ENCODE assay signal across 18 cellular contexts in genomic region chr3:177982034-177982433, GRCh38.
A peak's percentile ranks its signal among the peaks of the same experiment; 100 is the strongest.
DNase-seq lines count a peak whose midpoint lies in the region; ATAC-seq, FAIRE-seq and TF ChIP-seq lines count a peak whose summit lies in the region.
"Had no signal": no experiment of that assay in that cellular context is flagged by ENCODE, and none has a peak within 500 bp of the region (broad histone marks: within the 10 kb centered on the region; RNA-seq: fewer than 3 reads in every experiment).

No MANE protein-coding gene starts in this region.

- FAIRE-seq in bronchial epithelial cell (lab: Jason Lieb, UNC) (no peak), D721Med (lab: Jason Lieb, UNC) (no peak)
- FAIRE-seq: keratinocyte, urothelium cell line had no signal

- dilution Hi-C loops in mammary epithelial cell (cut with HindIII; ENCODE audit: low sequenced_read_pairs) = no loop called here

- H3K9me3 Mint-ChIP-seq in MCF 10A (ENCODE audit: unreplicated experiment) = peaks cover 7% of the 10 kb centered on the region
- H3K9me3 Mint-ChIP-seq: endodermal cell had no signal

- no peak for TF ChIP-seq CTCF in mammary epithelial cell (conservative IDR thresholded peaks at IDR 0.05 in 1 of 2, IDR thresholded peaks at IDR 0.05 in 1 of 2; ENCODE audit: extremely low read depth in 1 of 2, insufficient read depth in 1 of 2, low read depth in 1 of 2, low read length in 2 of 2)
- no peak for TF ChIP-seq CTCF in MCF 10A (IDR thresholded peaks at IDR 0.05; ENCODE audit: unreplicated experiment)
- no peak for TF ChIP-seq CTCF in bronchial epithelial cell (IDR thresholded peaks at IDR 0.05; ENCODE audit: insufficient read depth, low read length, severe bottlenecking)
- no peak for TF ChIP-seq CTCF in D721Med (IDR thresholded peaks at IDR 0.05; ENCODE audit: insufficient read depth, missing control alignments)

- H3K9me3 ChIP-seq in mammary epithelial cell (replicated peaks; ENCODE audit: insufficient read depth, low read length) = no peaks in the 10 kb centered on the region
- H3K9me3 ChIP-seq: sigmoid colon had no signal

- WGBS in mammary epithelial cell (ENCODE audit: low coverage, missing lambda C conversion rate) = 100% methylated on average over 1 of the region's 1 CpG

- no peaks in the 10 kb centered on the region for H4K20me1 ChIP-seq in mammary epithelial cell (ENCODE audit: insufficient read depth, low read length)

- BruUV-seq in mammary epithelial cell (replicated peaks; lab: Mats Ljungman, UMichigan) (no TSS peak), MCF 10A (replicated peaks; lab: Mats Ljungman, UMichigan) (no TSS peak)

- POLR2A ChIA-PET in MCF 10A (lab: Yijun Ruan, JAX) = interaction anchor here (0.7 kb wide), 1 partner anchor 11 kb away, joined by 3 read pairs; no protein-coding TSS in a partner anchor
- POLR2A ChIA-PET in HEK293T (lab: Yijun Ruan, JAX) = no interaction called here

- H3K4me1 ChIP-seq in mammary epithelial cell (ENCODE audit: insufficient read depth, low read length) = peaks cover 9% of the 10 kb centered on the region
- H3K4me1 ChIP-seq: sigmoid colon had no signal

- peak; percentile 62 for ATAC-seq in HG03520 (IDR thresholded peaks at IDR 0.05; ENCODE audit: unreplicated experiment)

- no peaks in the 10 kb centered on the region for H3K27me3 Mint-ChIP-seq in MCF 10A (ENCODE audit: insufficient read depth, unreplicated experiment)

- no peaks in the 10 kb centered on the region for H3K79me2 ChIP-seq in mammary epithelial cell (ENCODE audit: insufficient read depth, low read length)

- H3K36me3 Mint-ChIP-seq in MCF 10A (ENCODE audit: insufficient read depth, unreplicated experiment) = peaks cover 5% of the 10 kb centered on the region

- no peak overlapping the region for H3K4me3 ChIP-seq in mammary epithelial cell (replicated peaks in 1 of 3; ENCODE audit: insufficient read depth in 1 of 3, low read depth in 2 of 3, low read length in 3 of 3)
- no peak overlapping the region for H3K4me3 ChIP-seq in bronchial epithelial cell (ENCODE audit: low read depth, low read length)
- H3K4me3 ChIP-seq: sigmoid colon had no signal

- H3K4me2 ChIP-seq in mammary epithelial cell (ENCODE audit: insufficient read depth, low read depth, low read length) = no peak overlapping the region

- peak; percentile 1 for DNase-seq in mammary epithelial cell
- no peak for DNase-seq in MCF 10A (ENCODE audit: unreplicated experiment)
- DNase-seq in bronchial epithelial cell (ENCODE audit: low read depth) = peak; percentile 27
- DNase-seq in D721Med (ENCODE audit: insufficient read length, low spot score) = no peak
- DNase-seq in NCI-H2171 (lab: John Stamatoyannopoulos, UW) = no peak
- DNase-seq in activated CD4-positive, alpha-beta T cell treated with anti-CD3 and anti-CD28 coated beads for 4 hours = no peak
- DNase-seq in HEK293T (ENCODE audit: extremely low spot score) = no peak
- DNase-seq: activated naive CD4-positive, alpha-beta T cell; caudate nucleus; endodermal cell; KBM-7; NCI-H1417 treated with DMSO at 0.1 percent for 48 hours; NCI-H446 treated with DMSO at 0.1 percent for 48 hours; sigmoid colon; stimulated activated naive CD4-positive, alpha-beta T cell treated with Interleukin-2 at 50 U/mL for 16 hours had no signal

- H3K36me3 ChIP-seq in mammary epithelial cell (ENCODE audit: insufficient read depth, low read length) (no peaks in the 10 kb centered on the region), bronchial epithelial cell (ENCODE audit: control insufficient read depth, insufficient read depth, low read length) (no peaks in the 10 kb centered on the region)
- H3K36me3 ChIP-seq: sigmoid colon had no signal

- H3K27ac ChIP-seq in mammary epithelial cell (ENCODE audit: insufficient read depth, low read depth, low read length) = no peak overlapping the region
- H3K27ac ChIP-seq: sigmoid colon had no signal

- no peak overlapping the region for H3K4me3 Mint-ChIP-seq in MCF 10A (ENCODE audit: unreplicated experiment)
- H3K4me3 Mint-ChIP-seq: endodermal cell had no signal

- no peaks in the 10 kb centered on the region for H3K27me3 ChIP-seq in mammary epithelial cell (ENCODE audit: insufficient read depth, low read length)
- H3K27me3 ChIP-seq in bronchial epithelial cell (ENCODE audit: control insufficient read depth, insufficient read depth, low read length) = no peaks in the 10 kb centered on the region
- H3K27me3 ChIP-seq: sigmoid colon had no signal

- CTCF ChIA-PET in mammary epithelial cell (lab: Charles Lee; ENCODE audit: low non-redundant PET) = no interaction called here
- CTCF ChIA-PET in MCF 10A (lab: Yijun Ruan, JAX) = no interaction called here
- CTCF ChIA-PET in HEK293T (lab: Yijun Ruan, JAX) = no interaction called here

- H3K4me1 Mint-ChIP-seq in MCF 10A (ENCODE audit: insufficient read depth, unreplicated experiment) = no peaks in the 10 kb centered on the region
- H3K4me1 Mint-ChIP-seq: endodermal cell had no signal

- in situ Hi-C loops in mammary epithelial cell (cut with MboI; ENCODE audit: low sequenced_read_pairs in 2 of 2) = no loop called here

- intact Hi-C loops in mammary epithelial cell (cut with micrococcal nuclease) (no loop called here), MCF 10A (cut with micrococcal nuclease) (no loop called here)

- no peak overlapping the region for H3K9ac ChIP-seq in mammary epithelial cell (ENCODE audit: insufficient read depth, low read length)

- H2AFZ ChIP-seq in mammary epithelial cell (ENCODE audit: low read depth, low read length) = no peak overlapping the region

- no peak overlapping the region for H3K27ac Mint-ChIP-seq in MCF 10A (ENCODE audit: low read depth, unreplicated experiment)
- H3K27ac Mint-ChIP-seq: endodermal cell had no signal

TF ChIP-seq in HEK293T, 16 proteins besides CTCF, POLR2A, EP300 and RAD21:
- no peak for TF ChIP-seq ARNT (IDR thresholded peaks at IDR 0.05)
- TF ChIP-seq LEF1 (IDR thresholded peaks at IDR 0.05; ENCODE audit: borderline replicate concordance) = no peak
- TF ChIP-seq HDGF (IDR thresholded peaks at IDR 0.05; ENCODE audit: borderline replicate concordance) = no peak
- TF ChIP-seq ELF4 (IDR thresholded peaks at IDR 0.05) = no peak

Comparison
In these comparisons a context has a peak if more than half of its experiments do, and no peak if none do; other contexts are left out.
1. DNase-seq: peak in mammary epithelial cell (single experiment) and bronchial epithelial cell (single experiment); none in MCF 10A (single experiment), D721Med (single experiment), NCI-H2171 (single experiment), activated CD4-positive, alpha-beta T cell treated with anti-CD3 and anti-CD28 coated beads for 4 hours (0 of 2) and HEK293T (single experiment).